In the genomic region with DNA sequence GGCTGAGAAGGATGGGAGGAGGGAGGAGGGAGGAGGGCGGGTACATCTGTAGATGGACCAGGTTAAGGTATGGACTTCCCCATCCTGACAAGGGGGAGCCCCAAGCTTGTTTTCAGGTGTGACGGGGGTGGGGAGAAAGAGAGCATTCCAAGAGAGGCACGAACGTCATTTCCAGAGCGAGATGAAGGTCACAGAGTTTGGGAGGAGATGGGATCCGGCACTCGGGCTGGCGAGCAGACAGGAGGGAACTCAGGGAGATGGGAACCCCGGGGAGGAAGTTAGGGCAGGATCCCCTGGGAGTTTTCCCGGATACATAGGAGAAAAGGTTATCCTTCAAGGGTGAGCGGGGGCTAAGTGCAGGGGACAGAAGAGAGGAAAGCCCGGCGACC, we compare ENCODE assay signal across 2 cellular contexts.
TF ChIP-seq lines count a peak whose summit lies in the region.

No MANE protein-coding gene starts in this region.

TF ChIP-seq in IMR-90, 13 proteins besides CTCF, POLR2A, EP300 and RAD21:
- no peak for TF ChIP-seq CEBPB (IDR thresholded peaks at IDR 0.05; ENCODE audit: low read depth, low read length)
- no peak for TF ChIP-seq RCOR1 (IDR thresholded peaks at IDR 0.05; ENCODE audit: insufficient replicate concordance, low read length)
- TF ChIP-seq NFE2L2 (IDR thresholded peaks at IDR 0.05; ENCODE audit: low read depth, low read length) = no peak
- TF ChIP-seq SMC3 (IDR thresholded peaks at IDR 0.05; ENCODE audit: low read depth, low read length) = no peak
- TF ChIP-seq CHD1 (IDR thresholded peaks at IDR 0.05; ENCODE audit: low read depth, low read length) = no peak
- no peak for TF ChIP-seq FOS (IDR thresholded peaks at IDR 0.05; ENCODE audit: low read depth, low read length)
- no peak for TF ChIP-seq MXI1 (IDR thresholded peaks at IDR 0.05; ENCODE audit: borderline replicate concordance, low read depth, low read length)
- TF ChIP-seq BHLHE40 (IDR thresholded peaks at IDR 0.05; ENCODE audit: low read depth, low read length) = no peak
- no peak for TF ChIP-seq MAFK (IDR thresholded peaks at IDR 0.05; ENCODE audit: low read depth, low read length)

TF ChIP-seq in endothelial cell of umbilical vein, 7 proteins besides CTCF, POLR2A, EP300 and RAD21 (continued from another document):
- TF ChIP-seq MYC (IDR thresholded peaks at IDR 0.05; ENCODE audit: low read depth, low read length) (no peak), POLR2AphosphoS5 (IDR thresholded peaks at IDR 0.05; ENCODE audit: insufficient read depth, low read depth, low read length) (no peak), JUN (IDR thresholded peaks at IDR 0.05; ENCODE audit: borderline replicate concordance, insufficient read depth, insufficient read length, low read depth) (no peak), GATA2 (IDR thresholded peaks at IDR 0.05; ENCODE audit: insufficient read depth, insufficient read length, low read depth, low read length) (no peak), EZH2 (IDR thresholded peaks at IDR 0.05; ENCODE audit: borderline replicate concordance, low read depth, low read length, severe bottlenecking) (no peak)
- TF ChIP-seq, protein P1, sequence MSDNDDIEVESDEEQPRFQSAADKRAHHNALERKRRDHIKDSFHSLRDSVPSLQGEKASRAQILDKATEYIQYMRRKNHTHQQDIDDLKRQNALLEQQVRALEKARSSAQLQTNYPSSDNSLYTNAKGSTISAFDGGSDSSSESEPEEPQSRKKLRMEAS (IDR thresholded peaks at IDR 0.05; ENCODE audit: insufficient read depth, insufficient read length) = no peak
